Comparison of ENCODE assay signal across 8 cellular contexts in genomic region chr2:240560480-240561324, GRCh38. TPM values are rescaled to one million over a fixed set of nuclear protein-coding genes. Genes with fewer than 3 reads are reported as not detected.
DNase-seq lines count a peak whose midpoint lies in the region; TF ChIP-seq lines count a peak whose summit lies in the region.

No MANE protein-coding gene starts in this region.

- no peaks in the 10 kb centered on the region for H3K9me3 Mint-ChIP-seq in activated naive CD4-positive, alpha-beta T cell treated with anti-CD3 and anti-CD28 coated beads, Interleukin-2, amount 10 ng/mL, durations not matched to agents 7 days and 5 days

- TF ChIP-seq CTCF in HFF-Myc (IDR thresholded peaks at IDR 0.05; ENCODE audit: low read depth, low read length, missing control alignments), result no peak

- peaks cover 79% of the 10 kb centered on the region for H3K4me1 Mint-ChIP-seq in activated naive CD4-positive, alpha-beta T cell treated with anti-CD3 and anti-CD28 coated beads, Interleukin-2, amount 10 ng/mL, durations not matched to agents 7 days and 5 days

- CTCF ChIA-PET in activated naive CD4-positive, alpha-beta T cell treated with anti-CD3 and anti-CD28 coated beads, Interleukin-2, amount 10 ng/mL, durations not matched to agents 7 days and 5 days (lab: Charles Lee), result interaction anchor here (1.5 to 7.9 kb wide), 2 partner anchors 24 to 46 kb away, joined by 4 to 100 read pairs; partner anchors contain the start of gene CAPN10

- no peaks in the 10 kb centered on the region for H3K27me3 Mint-ChIP-seq in activated naive CD4-positive, alpha-beta T cell treated with anti-CD3 and anti-CD28 coated beads, Interleukin-2, amount 10 ng/mL, durations not matched to agents 7 days and 5 days

- H3K4me3 Mint-ChIP-seq in activated naive CD4-positive, alpha-beta T cell treated with anti-CD3 and anti-CD28 coated beads, Interleukin-2, amount 10 ng/mL, durations not matched to agents 7 days and 5 days, result peak overlapping the region; percentile 82

- peaks cover 58% of the 10 kb centered on the region for H3K36me3 Mint-ChIP-seq in activated naive CD4-positive, alpha-beta T cell treated with anti-CD3 and anti-CD28 coated beads, Interleukin-2, amount 10 ng/mL, durations not matched to agents 7 days and 5 days

- DNase-seq in GM04504 (ENCODE audit: low read depth) (peak; percentile 95), HFF-Myc (ENCODE audit: extremely low read depth, low read depth) (peak; percentile 87), NAMALWA (ENCODE audit: low spot score) (peak; percentile 94), SK-MEL-5 (ENCODE audit: low read depth, low spot score) (peak; percentile 97), germinal center (ENCODE audit: low spot score) (peak; percentile 93), occipital lobe (lab: John Stamatoyannopoulos, UW) (peak; percentile 98)
- DNase-seq in activated naive CD4-positive, alpha-beta T cell treated with anti-CD3 and anti-CD28 coated beads, Interleukin-2, amount 10 ng/mL, durations not matched to agents 7 days and 5 days, result peak; percentile 100

- H3K27ac Mint-ChIP-seq in activated naive CD4-positive, alpha-beta T cell treated with anti-CD3 and anti-CD28 coated beads, Interleukin-2, amount 10 ng/mL, durations not matched to agents 7 days and 5 days, result peak overlapping the region; percentile 90

- peak overlapping the region; percentile 76 for H3K4me3 ChIP-seq in HFF-Myc (replicated peaks; ENCODE audit: low read depth, low read length)

- in situ Hi-C loops in SK-MEL-5 (cut with HindIII; ENCODE audit: low pct_unique_long_range_greater_than_20kb, low sequenced_read_pairs), result no loop called here

- peak overlapping the region; percentile 81 for H3K27ac ChIP-seq in temporal lobe (ENCODE audit: low read depth, low read length)

RNA-seq across cellular contexts. Expression of gene DUSP28, which starts 0.5 kb away (rescaled TPM):
- total RNA-seq in SK-MEL-5 (2014; rRNA removed; shearing (Covaris generic)), result 3.6 and 8.0 TPM in 2 replicates
- polyA plus RNA-seq in SK-MEL-5 (2015; cell fraction: cytosol; rRNA removed), result 5.9 and 10.6 TPM in 2 replicates
- 11.1 and 11.6 TPM in 2 replicates for polyA plus RNA-seq in SK-MEL-5 (2015; cell fraction: nucleus; rRNA removed)
- total RNA-seq in occipital lobe (8.9 TPM), temporal lobe (4.7 TPM)

RNA-seq across cellular contexts. Expression of gene ANKMY1, which starts 2.9 kb away (rescaled TPM):
- 5.2 and 9.7 TPM in 2 replicates for total RNA-seq in SK-MEL-5 (2014; rRNA removed; shearing (Covaris generic))
- 8.4 and 18.3 TPM in 2 replicates for polyA plus RNA-seq in SK-MEL-5 (2015; cell fraction: cytosol; rRNA removed)
- 41.2 and 51.2 TPM in 2 replicates for polyA plus RNA-seq in SK-MEL-5 (2015; cell fraction: nucleus; rRNA removed)
- 5.6 TPM for total RNA-seq in occipital lobe
- total RNA-seq in temporal lobe, result 7.1 TPM

RNA-seq across cellular contexts. Expression of gene RNPEPL1, which starts 7.6 kb away (rescaled TPM):
- 19.0 and 19.7 TPM in 2 replicates for total RNA-seq in SK-MEL-5 (2014; rRNA removed; shearing (Covaris generic))
- polyA plus RNA-seq in SK-MEL-5 (2015; cell fraction: cytosol; rRNA removed), result 91.1 and 102 TPM in 2 replicates
- polyA plus RNA-seq in SK-MEL-5 (2015; cell fraction: nucleus; rRNA removed), result 91.6 and 113 TPM in 2 replicates
- total RNA-seq in occipital lobe (4.4 TPM), temporal lobe (7.1 TPM)

RNA-seq across cellular contexts. Expression of gene CAPN10, which starts 25.8 kb away (rescaled TPM):
- 15.5 and 20.7 TPM in 2 replicates for total RNA-seq in SK-MEL-5 (2014; rRNA removed; shearing (Covaris generic))
- polyA plus RNA-seq in SK-MEL-5 (2015; cell fraction: cytosol; rRNA removed), result 24.5 and 25.4 TPM in 2 replicates
- polyA plus RNA-seq in SK-MEL-5 (2015; cell fraction: nucleus; rRNA removed), result 92.4 and 115 TPM in 2 replicates
- total RNA-seq in occipital lobe (27.1 TPM), temporal lobe (18.2 TPM)

Comparison
In these comparisons a context has a peak if more than half of its experiments do, and no peak if none do; other contexts are left out.
1. Peak in every context shown above with its lines: DNase-seq, H3K4me3 ChIP-seq and H3K27ac ChIP-seq.